ENCODE assay signal across 8 cellular contexts in the genomic region with DNA sequence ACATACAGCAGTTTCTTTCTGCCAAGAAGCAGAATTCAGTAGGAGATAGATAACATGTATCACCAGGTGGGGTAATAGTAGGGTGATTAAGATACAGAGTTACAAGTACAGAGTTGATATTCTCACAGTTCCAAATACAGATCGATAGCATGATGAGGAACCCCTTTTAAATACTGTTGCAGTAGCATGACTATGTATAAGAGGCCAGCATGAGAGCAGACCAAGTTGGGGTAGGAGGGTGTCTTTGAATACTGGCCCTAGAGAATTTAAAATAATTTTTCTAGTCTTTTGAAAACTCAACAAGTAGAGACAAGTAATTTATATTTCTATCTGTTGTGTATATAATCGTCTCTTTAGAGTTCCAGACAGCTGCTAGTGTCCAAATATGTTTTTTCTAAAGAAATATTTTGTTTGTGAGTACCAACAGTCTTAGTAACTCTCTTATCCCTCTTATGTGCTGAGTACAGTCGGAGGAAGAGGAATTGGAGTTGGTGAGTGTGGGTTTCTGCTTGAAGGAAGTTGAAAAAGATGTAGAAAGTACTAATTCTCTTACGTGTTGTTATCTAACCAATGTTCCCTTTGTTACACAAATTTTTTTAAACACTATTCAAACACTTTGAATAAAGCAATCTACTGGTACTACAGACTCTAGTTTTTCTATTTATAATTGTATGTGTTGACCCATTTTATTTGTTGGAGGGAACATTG. TPM values are rescaled to one million over a fixed set of nuclear protein-coding genes. Genes with fewer than 3 reads are reported as not detected.
DNase-seq lines count a peak whose midpoint lies in the region; ATAC-seq and TF ChIP-seq lines count a peak whose summit lies in the region.

No MANE protein-coding gene starts in this region.

- ATAC-seq in GM21737 (IDR thresholded peaks at IDR 0.05; ENCODE audit: unreplicated experiment): peak; percentile 14
- no peak for ATAC-seq in GM21423 (IDR thresholded peaks at IDR 0.05; ENCODE audit: unreplicated experiment)

- H3K9me3 ChIP-seq in SJCRH30 (replicated peaks): no peaks in the 10 kb centered on the region
- H3K9me3 ChIP-seq in skeletal muscle tissue (ENCODE audit: control insufficient read depth in 3 of 3, low read length in 3 of 3): no peaks in the 10 kb centered on the region

- peak overlapping the region; percentile 54 for H3K27ac ChIP-seq in SJCRH30
- H3K27ac ChIP-seq in skeletal muscle tissue (ENCODE audit: low read depth, low read length): peak overlapping the region; percentile 76

- no peak for TF ChIP-seq CTCF in fibroblast of villous mesenchyme (IDR thresholded peaks at IDR 0.05; ENCODE audit: insufficient read depth, low read depth, low read length)

- H3K4me3 ChIP-seq in SJCRH30 (no peak overlapping the region), fibroblast of villous mesenchyme (ENCODE audit: low read depth, low read length) (peak overlapping the region; percentile 13), skeletal muscle tissue (ENCODE audit: low read length in 3 of 3) (no peak overlapping the region)

- no peak for DNase-seq in SJCRH30
- peak; percentile 34 for DNase-seq in fibroblast of villous mesenchyme (ENCODE audit: low read depth)
- no peak for DNase-seq in NCI-H2196 treated with DMSO at 0.1 percent for 48 hours (lab: John Stamatoyannopoulos, UW; ENCODE audit: unreplicated experiment)
- DNase-seq in stimulated activated CD4-positive, alpha-beta T cell treated with anti-CD3 and anti-CD28 coated beads, Interleukin-2, amount 100 ng/mL, for 24 hours: no peak
- DNase-seq in A172 (ENCODE audit: low spot score): no peak

- H3K27me3 ChIP-seq in SJCRH30 (no peaks in the 10 kb centered on the region), skeletal muscle tissue (ENCODE audit: control insufficient read depth in 3 of 3, insufficient read depth in 3 of 3, low read length in 3 of 3) (no peaks in the 10 kb centered on the region)

- peak overlapping the region in 2 of 3 donors; percentile 14 to 34 for H3K9ac ChIP-seq in skeletal muscle tissue (ENCODE audit: low read depth in 1 of 3, low read length in 3 of 3)

- H3K36me3 ChIP-seq in SJCRH30: no peaks in the 10 kb centered on the region
- peaks cover 0 to 5% (median 0%) of the 10 kb centered on the region in 3 donors for H3K36me3 ChIP-seq in skeletal muscle tissue (ENCODE audit: control insufficient read depth in 3 of 3, insufficient read depth in 3 of 3, low read length in 3 of 3)

- peaks cover 11% of the 10 kb centered on the region for H3K4me1 ChIP-seq in SJCRH30
- H3K4me1 ChIP-seq in skeletal muscle tissue (ENCODE audit: control insufficient read depth in 3 of 3, insufficient read depth in 3 of 3, low read length in 3 of 3): peaks cover 8 to 20% (median 15%) of the 10 kb centered on the region in 3 donors

RNA-seq across cellular contexts. Expression of gene LYSMD4, which starts 30.2 kb away (rescaled TPM):
- 7.5 and 7.7 TPM in 2 replicates for total RNA-seq in SJCRH30 (2014; rRNA removed; shearing (Covaris generic))
- total RNA-seq in fibroblast of villous mesenchyme: 7.7 and 7.8 TPM in 2 replicates
- total RNA-seq in skeletal muscle tissue: 11.0 TPM
- total RNA-seq in A172 (2014; rRNA removed; shearing (Covaris generic)): 5.7 and 5.8 TPM in 2 replicates
